Comparison of ENCODE assay signal across 7 cellular contexts in genomic region chr11:56887940-56888339, GRCh38.
"Had no signal": no experiment of that assay in that cellular context is flagged by ENCODE, and none has a peak within 500 bp of the region (broad histone marks: within the 10 kb centered on the region; RNA-seq: fewer than 3 reads in every experiment).

No MANE protein-coding gene starts in this region.

- H3K4me3 ChIP-seq: GM12878 had no signal

- DNase-seq: GDM1, GF-D8 had no signal

- ATAC-seq: GM12878 had no signal

- FAIRE-seq: GM12878, GM12891, GM12892, GM18507, GM19239 had no signal
